In the genomic region with DNA sequence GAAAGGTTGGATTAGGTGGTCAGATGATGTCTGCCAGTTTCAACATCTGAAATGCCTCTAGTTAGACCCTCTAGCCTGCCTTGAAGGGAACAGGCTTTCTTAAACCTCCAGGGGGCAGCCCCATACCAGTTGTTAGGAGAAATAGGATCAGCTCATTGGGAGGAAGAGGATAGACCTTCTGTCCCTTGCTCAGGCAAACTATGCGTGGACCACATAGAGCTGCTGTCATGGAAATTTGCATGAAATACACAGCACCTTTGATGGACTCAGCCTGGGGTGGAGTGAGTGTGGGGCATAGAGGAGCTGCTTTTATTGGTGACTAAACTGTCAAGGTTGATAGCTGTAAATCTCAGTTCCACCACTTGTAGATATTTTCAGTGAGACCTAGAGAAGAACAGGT, we compare ENCODE assay signal across 11 cellular contexts. TPM values are rescaled to one million over a fixed set of nuclear protein-coding genes. Genes with fewer than 3 reads are reported as not detected.
DNase-seq lines count a peak whose midpoint lies in the region; ATAC-seq and TF ChIP-seq lines count a peak whose summit lies in the region.
"Had no signal": no experiment of that assay in that cellular context is flagged by ENCODE, and none has a peak within 500 bp of the region (broad histone marks: within the 10 kb centered on the region; RNA-seq: fewer than 3 reads in every experiment).

No MANE protein-coding gene starts in this region.

- no peak overlapping the region for H4K8ac ChIP-seq in mesendoderm (ENCODE audit: low read depth, low read length)

- H3K4ac ChIP-seq in mesendoderm (ENCODE audit: low read depth, low read length): no peak overlapping the region

- no peaks in the 10 kb centered on the region for H3K79me2 ChIP-seq in mesendoderm (ENCODE audit: control insufficient read depth, insufficient read depth, low read length)

- no TSS peak for BruUV-seq in Calu3 (replicated peaks; lab: Mats Ljungman, UMichigan)

- no peak overlapping the region for H2BK120ac ChIP-seq in mesendoderm (ENCODE audit: low read depth, low read length)

- TF ChIP-seq CTCF in Calu3 (IDR thresholded peaks at IDR 0.05; ENCODE audit: unreplicated experiment) (no peak), brain microvascular endothelial cell (IDR thresholded peaks at IDR 0.05; ENCODE audit: low read depth, low read length, missing control alignments) (no peak)

- no peak for ATAC-seq in HG02678 (IDR thresholded peaks at IDR 0.05; ENCODE audit: unreplicated experiment)

- no peak for TF ChIP-seq EP300 in Ishikawa (IDR thresholded peaks at IDR 0.05; ENCODE audit: borderline replicate concordance)

- CTCF ChIA-PET in Calu3 (lab: Charles Lee): interaction anchor here (0.5 to 1.2 kb wide), 2 partner anchors 785 to 823 kb away, joined by 3 to 6 read pairs; no protein-coding TSS in a partner anchor

- no peak overlapping the region for H3K27ac Mint-ChIP-seq in Calu3 (ENCODE audit: unreplicated experiment)

- DNase-seq in Calu3 (peak; percentile 2), brain microvascular endothelial cell (peak; percentile 6), mesendoderm (peak; percentile 82), NCI-H774 (lab: John Stamatoyannopoulos, UW) (no peak)
- DNase-seq in effector memory CD4-positive, alpha-beta T cell: no peak
- no peak for DNase-seq in activated CD4-positive, CD25-positive, alpha-beta regulatory T cell (lab: John Stamatoyannopoulos, UW)
- DNase-seq: retina, thyroid gland had no signal

- peak; percentile 49 for TF ChIP-seq RAD21 in Ishikawa (IDR thresholded peaks at IDR 0.05; ENCODE audit: low read depth)

- H3K36me3 ChIP-seq in brain microvascular endothelial cell (replicated peaks): no peaks in the 10 kb centered on the region
- no peaks in the 10 kb centered on the region for H3K36me3 ChIP-seq in mesendoderm (ENCODE audit: control insufficient read depth, insufficient read depth, low read length)
- no peaks in the 10 kb centered on the region for H3K36me3 ChIP-seq in effector memory CD4-positive, alpha-beta T cell (ENCODE audit: control insufficient read depth, insufficient read depth, low read length)
- H3K36me3 ChIP-seq: thyroid gland had no signal

- no peak overlapping the region for H3K4me3 Mint-ChIP-seq in Calu3 (ENCODE audit: low read depth, unreplicated experiment)

- no CpG with 5 or more reads among the region's 1 CpG for WGBS in mesendoderm (ENCODE audit: extremely low coverage, insufficient coverage, low lambda C conversion rate)

- in situ Hi-C loops in brain microvascular endothelial cell (cut with HindIII; ENCODE audit: low pct_ligation_motif_present, low sequenced_read_pairs): no loop called here

- H3K4me3 ChIP-seq in brain microvascular endothelial cell (ENCODE audit: low read depth, low read length): no peak overlapping the region
- H3K4me3 ChIP-seq in mesendoderm (ENCODE audit: low read length): no peak overlapping the region
- H3K4me3 ChIP-seq in effector memory CD4-positive, alpha-beta T cell (ENCODE audit: insufficient read depth, low read depth, low read length, poor library complexity, severe bottlenecking): no peak overlapping the region
- H3K4me3 ChIP-seq: thyroid gland had no signal

- no peak overlapping the region for H3K56ac ChIP-seq in mesendoderm (ENCODE audit: low read length)

- no peaks in the 10 kb centered on the region for H3K4me1 ChIP-seq in mesendoderm (ENCODE audit: control insufficient read depth, low read depth, low read length)
- H3K4me1 ChIP-seq in effector memory CD4-positive, alpha-beta T cell (ENCODE audit: control insufficient read depth, insufficient read depth, low read length, poor library complexity, severe bottlenecking): no peaks in the 10 kb centered on the region
- H3K4me1 ChIP-seq: thyroid gland had no signal

- H3K18ac ChIP-seq in mesendoderm (ENCODE audit: low read length): no peak overlapping the region

- H3K36me3 Mint-ChIP-seq in Calu3 (ENCODE audit: insufficient read depth, unreplicated experiment): no peaks in the 10 kb centered on the region

- H3K4me2 ChIP-seq in mesendoderm (ENCODE audit: low read length): no peak overlapping the region

- H3K9me3 ChIP-seq in effector memory CD4-positive, alpha-beta T cell (ENCODE audit: control insufficient read depth, low read length): no peaks in the 10 kb centered on the region
- H3K9me3 ChIP-seq: thyroid gland had no signal

- H3K27me3 Mint-ChIP-seq in Calu3 (ENCODE audit: unreplicated experiment): no peaks in the 10 kb centered on the region

- no peak overlapping the region for H3K23ac ChIP-seq in mesendoderm (ENCODE audit: low read length)

- intact Hi-C loops in Calu3 (cut with micrococcal nuclease; ENCODE audit: unreplicated experiment): no loop called here

- H2BK15ac ChIP-seq in mesendoderm (replicated peaks; ENCODE audit: low read depth): no peak overlapping the region

- no peaks in the 10 kb centered on the region for H3K4me1 Mint-ChIP-seq in Calu3 (ENCODE audit: low read depth, unreplicated experiment)

- H3K9me3 Mint-ChIP-seq in Calu3 (ENCODE audit: low read depth, unreplicated experiment): no peaks in the 10 kb centered on the region

- H3K79me1 ChIP-seq in mesendoderm (ENCODE audit: low read length): no peaks in the 10 kb centered on the region

- H2AK5ac ChIP-seq in mesendoderm (ENCODE audit: low read length): no peak overlapping the region

- H2BK5ac ChIP-seq in mesendoderm (ENCODE audit: low read length): no peak overlapping the region

- no peak overlapping the region for H4K5ac ChIP-seq in mesendoderm (ENCODE audit: low read length)

- H3K27ac ChIP-seq in brain microvascular endothelial cell: no peak overlapping the region
- no peak overlapping the region for H3K27ac ChIP-seq in mesendoderm (ENCODE audit: low read depth, low read length)
- no peak overlapping the region for H3K27ac ChIP-seq in effector memory CD4-positive, alpha-beta T cell (ENCODE audit: insufficient read depth, low read length, poor library complexity, severe bottlenecking)
- H3K27ac ChIP-seq: thyroid gland had no signal

- no peak overlapping the region for H3K9ac ChIP-seq in mesendoderm (ENCODE audit: low read length)

- no peaks in the 10 kb centered on the region for H3K27me3 ChIP-seq in brain microvascular endothelial cell (replicated peaks)
- no peaks in the 10 kb centered on the region for H3K27me3 ChIP-seq in mesendoderm (ENCODE audit: insufficient read depth, low read length, poor library complexity)
- H3K27me3 ChIP-seq in effector memory CD4-positive, alpha-beta T cell (replicated peaks; ENCODE audit: control insufficient read depth, insufficient read depth, low read length, poor library complexity, severe bottlenecking): no peaks in the 10 kb centered on the region
- H3K27me3 ChIP-seq: thyroid gland had no signal

TF ChIP-seq in Ishikawa, 13 proteins besides CTCF, POLR2A, EP300 and RAD21:
- TF ChIP-seq CEBPB (IDR thresholded peaks at IDR 0.05) (no peak), YY1 (IDR thresholded peaks at IDR 0.05; ENCODE audit: low read depth) (no peak)
- TF ChIP-seq, protein P1, sequence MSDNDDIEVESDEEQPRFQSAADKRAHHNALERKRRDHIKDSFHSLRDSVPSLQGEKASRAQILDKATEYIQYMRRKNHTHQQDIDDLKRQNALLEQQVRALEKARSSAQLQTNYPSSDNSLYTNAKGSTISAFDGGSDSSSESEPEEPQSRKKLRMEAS (IDR thresholded peaks at IDR 0.05): no peak

RNA-seq across cellular contexts. Expression of a gene that starts 38.4 kb away (rescaled TPM):
- 0.33 and 1.3 TPM in 2 replicates for total RNA-seq in Calu3 (2022)
- 0.35 TPM for polyA plus RNA-seq in mesendoderm (2013, experiment 1 of 2)
- polyA plus RNA-seq in mesendoderm (2013, experiment 2 of 2): 0.71 TPM
- total RNA-seq: activated CD8-positive, alpha-beta memory T cell treated with anti-CD3 and anti-CD28 coated beads for 36 hours had no signal

Comparison
In these comparisons a context has a peak if more than half of its experiments do, and no peak if none do; other contexts are left out.
1. DNase-seq: peak in Calu3 (single experiment), brain microvascular endothelial cell (single experiment) and mesendoderm (single experiment); none in effector memory CD4-positive, alpha-beta T cell (0 of 3), activated CD4-positive, CD25-positive, alpha-beta regulatory T cell (0 of 4) and NCI-H774 (single experiment).